Comparison of ENCODE assay signal across 16 cellular contexts in the genomic region with DNA sequence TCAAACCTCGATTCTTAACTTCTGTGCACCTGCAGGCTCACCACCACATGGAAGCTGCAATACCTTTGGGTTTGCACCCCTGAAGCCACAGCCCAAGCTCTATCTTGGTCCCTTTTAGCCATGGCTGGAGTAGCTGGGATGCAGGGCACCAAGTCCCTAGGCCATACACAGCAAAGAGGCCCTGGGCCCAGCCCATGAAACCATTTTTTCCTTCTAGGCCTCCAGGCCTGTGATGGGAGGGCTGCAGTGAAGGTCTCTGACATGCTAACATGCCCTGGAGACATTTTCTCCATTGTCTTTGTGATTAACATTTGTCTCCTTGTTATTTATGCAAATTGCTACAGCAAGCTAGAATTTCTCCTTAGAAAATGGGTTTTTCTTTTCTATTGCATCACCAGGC.
DNase-seq lines count a peak whose midpoint lies in the region; ATAC-seq and TF ChIP-seq lines count a peak whose summit lies in the region.
"Had no signal": no experiment of that assay in that cellular context is flagged by ENCODE, and none has a peak within 500 bp of the region (broad histone marks: within the 10 kb centered on the region; RNA-seq: fewer than 3 reads in every experiment).

No MANE protein-coding gene starts in this region.

- H4K91ac ChIP-seq in trophoblast cell (ENCODE audit: low read depth, low read length), result no peak overlapping the region

- POLR2A ChIA-PET in HEK293 (lab: Yijun Ruan, JAX), result no interaction called here

- ATAC-seq in SK-N-SH treated with all-trans-retinoic acid at 6 μM for 48 hours (peak; percentile 12), Right ventricle myocardium inferior (no peak)
- ATAC-seq: CD8-positive, alpha-beta T cell had no signal

- H3K23ac ChIP-seq in trophoblast cell (ENCODE audit: low read length), result no peak overlapping the region

- no peak overlapping the region for H2AK5ac ChIP-seq in trophoblast cell (ENCODE audit: low read length)

- no peak overlapping the region for H3K27ac ChIP-seq in HEK293 (ENCODE audit: extremely low read depth, low read depth, low read length)
- H3K27ac ChIP-seq in trophoblast cell (ENCODE audit: low read depth, low read length), result no peak overlapping the region
- H3K27ac ChIP-seq: BLaER1 treated with 17β-estradiol and CSF1 and Interleukin-3, amounts not matched to agents 10 nM and 100 nM; C4-2B had no signal

- no peak for TF ChIP-seq CTCF in HEK293 (tag by site-specific recombination; IDR thresholded peaks at IDR 0.05)

- H2BK5ac ChIP-seq in trophoblast cell (ENCODE audit: low read depth, low read length, poor library complexity), result no peak overlapping the region

- no peak overlapping the region for H3K9ac ChIP-seq in trophoblast cell (ENCODE audit: low read length)
- H3K9ac ChIP-seq: BLaER1 treated with 17β-estradiol and CSF1 and Interleukin-3, amounts not matched to agents 10 nM and 100 nM had no signal

- no peak overlapping the region for H2AFZ ChIP-seq in trophoblast cell (ENCODE audit: insufficient read depth, low read length, poor library complexity)

- no peaks in the 10 kb centered on the region for H3K4me1 ChIP-seq in HEK293 (ENCODE audit: control insufficient read depth, insufficient read depth, low read length)
- H3K4me1 ChIP-seq in trophoblast cell (ENCODE audit: control insufficient read depth in 1 of 2, insufficient read depth in 2 of 2, low read length in 2 of 2), result no peaks in the 10 kb centered on the region
- H3K4me1 ChIP-seq: BLaER1 treated with 17β-estradiol and CSF1 and Interleukin-3, amounts not matched to agents 10 nM and 100 nM; Caco-2 had no signal

- H3K14ac ChIP-seq in trophoblast cell (ENCODE audit: low read length), result no peak overlapping the region

- H3K9me3 ChIP-seq in HEK293 (ENCODE audit: control insufficient read depth, insufficient read depth, low read depth, low read length), result no peaks in the 10 kb centered on the region
- peaks cover 6% of the 10 kb centered on the region for H3K9me3 ChIP-seq in trophoblast cell (ENCODE audit: insufficient read depth, low read depth, low read length)
- H3K9me3 ChIP-seq: Caco-2 had no signal

- no peaks in the 10 kb centered on the region for H3K79me1 ChIP-seq in trophoblast cell (ENCODE audit: low read length)

- no peak overlapping the region for H3K4ac ChIP-seq in trophoblast cell (ENCODE audit: low read depth, low read length)

- H2BK120ac ChIP-seq in trophoblast cell (ENCODE audit: insufficient read depth, low read length, poor library complexity), result no peak overlapping the region

- H3K36me3 ChIP-seq in HEK293 (ENCODE audit: control insufficient read depth in 2 of 2, insufficient read depth in 1 of 2, low read length in 2 of 2), result no peaks in the 10 kb centered on the region
- H3K36me3 ChIP-seq in trophoblast cell (ENCODE audit: control insufficient read depth in 1 of 2, insufficient read depth in 2 of 2, low read length in 2 of 2), result no peaks in the 10 kb centered on the region
- H3K36me3 ChIP-seq: BLaER1 treated with 17β-estradiol and CSF1 and Interleukin-3, amounts not matched to agents 10 nM and 100 nM had no signal

- DNase-seq in trophoblast cell (no peak), NCI-H128 (lab: John Stamatoyannopoulos, UW; ENCODE audit: unreplicated experiment) (no peak), Right ventricle myocardium inferior (ENCODE audit: missing footprints) (no peak)
- no peak for DNase-seq in activated effector memory CD4-positive, alpha-beta T cell treated with anti-CD3 and anti-CD28 coated beads, Interleukin-2, amount 50 U/mL, for 16 hours
- DNase-seq: 8988T; AML-193; Caco-2; Calu3; CD4-positive, alpha-beta T cell; CD8-positive, alpha-beta T cell; DMS79 treated with DMSO at 0.1 percent for 48 hours; GF-D8 had no signal

- H3K4me3 ChIP-seq in HEK293 (ENCODE audit: low read depth, low read length), result no peak overlapping the region
- peak overlapping the region; percentile 44 for H3K4me3 ChIP-seq in trophoblast cell (ENCODE audit: low read depth, low read length)
- H3K4me3 ChIP-seq: BLaER1 treated with 17β-estradiol and CSF1 and Interleukin-3, amounts not matched to agents 10 nM and 100 nM had no signal

- H3K18ac ChIP-seq in trophoblast cell (ENCODE audit: low read length), result no peak overlapping the region

- no CpG with 5 or more reads among the region's 1 CpG for WGBS in trophoblast cell (ENCODE audit: extremely low coverage, insufficient coverage, insufficient read length)

- intact Hi-C loops in Right ventricle myocardium inferior (cut with DNase I), result no loop called here

- H3K27me3 ChIP-seq in trophoblast cell (ENCODE audit: insufficient read depth, low read length), result no peaks in the 10 kb centered on the region
- H3K27me3 ChIP-seq: BLaER1 treated with 17β-estradiol and CSF1 and Interleukin-3, amounts not matched to agents 10 nM and 100 nM had no signal

- H4K12ac ChIP-seq in trophoblast cell (ENCODE audit: low read depth, low read length), result no peak overlapping the region

- no peak overlapping the region for H2BK12ac ChIP-seq in trophoblast cell (ENCODE audit: low read length)

- H4K8ac ChIP-seq in trophoblast cell (ENCODE audit: low read depth, low read length), result no peak overlapping the region

- no peak overlapping the region for H3K4me2 ChIP-seq in trophoblast cell (ENCODE audit: low read length)
- H3K4me2 ChIP-seq: BLaER1 treated with 17β-estradiol and CSF1 and Interleukin-3, amounts not matched to agents 10 nM and 100 nM had no signal

- no peaks in the 10 kb centered on the region for H3K79me2 ChIP-seq in trophoblast cell (ENCODE audit: control insufficient read depth, insufficient read depth, low read length, poor library complexity)

- CTCF ChIA-PET in HEK293 (lab: Yijun Ruan, JAX), result no interaction called here

TF ChIP-seq in HEK293, 187 proteins besides CTCF, POLR2A, EP300 and RAD21:
- TF ChIP-seq, protein P1, sequence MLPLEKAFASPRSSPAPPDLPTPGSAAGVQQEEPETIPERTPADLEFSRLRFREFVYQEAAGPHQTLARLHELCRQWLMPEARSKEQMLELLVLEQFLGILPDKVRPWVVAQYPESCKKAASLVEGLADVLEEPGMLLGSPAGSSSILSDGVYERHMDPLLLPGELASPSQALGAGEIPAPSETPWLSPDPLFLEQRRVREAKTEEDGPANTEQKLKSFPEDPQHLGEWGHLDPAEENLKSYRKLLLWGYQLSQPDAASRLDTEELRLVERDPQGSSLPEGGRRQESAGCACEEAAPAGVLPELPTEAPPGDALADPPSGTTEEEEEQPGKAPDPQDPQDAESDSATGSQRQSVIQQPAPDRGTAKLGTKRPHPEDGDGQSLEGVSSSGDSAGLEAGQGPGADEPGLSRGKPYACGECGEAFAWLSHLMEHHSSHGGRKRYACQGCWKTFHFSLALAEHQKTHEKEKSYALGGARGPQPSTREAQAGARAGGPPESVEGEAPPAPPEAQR (tag by site-specific recombination; IDR thresholded peaks at IDR 0.05), result no peak
- peak; percentile 93 for TF ChIP-seq ZNF585B (tag by site-specific recombination; IDR thresholded peaks at IDR 0.05)

TF ChIP-seq in SK-N-SH treated with all-trans-retinoic acid at 6 μM for 48 hours, 23 proteins besides CTCF, POLR2A, EP300 and RAD21 (continues in another document):
- no peak for TF ChIP-seq ISL1 (CRISPR knock-in tag; IDR thresholded peaks at IDR 0.05)
- TF ChIP-seq ZNF565 (CRISPR knock-in tag; conservative IDR thresholded peaks at IDR 0.05; ENCODE audit: low read depth), result no peak
- TF ChIP-seq TOX (CRISPR knock-in tag; IDR thresholded peaks at IDR 0.05; ENCODE audit: borderline replicate concordance), result no peak
- no peak for TF ChIP-seq PATZ1 (CRISPR knock-in tag; IDR thresholded peaks at IDR 0.05; ENCODE audit: borderline replicate concordance)
- TF ChIP-seq ESRRG (CRISPR knock-in tag; IDR thresholded peaks at IDR 0.05), result no peak
- no peak for TF ChIP-seq SNAI2 (CRISPR knock-in tag; IDR thresholded peaks at IDR 0.05)
- no peak for TF ChIP-seq RARB (CRISPR knock-in tag; IDR thresholded peaks at IDR 0.05)
- no peak for TF ChIP-seq BACH2 (CRISPR knock-in tag; IDR thresholded peaks at IDR 0.05; ENCODE audit: borderline replicate concordance)
- no peak for TF ChIP-seq GLIS3 (CRISPR knock-in tag; IDR thresholded peaks at IDR 0.05)
- TF ChIP-seq TCF4 (CRISPR knock-in tag; IDR thresholded peaks at IDR 0.05; ENCODE audit: borderline replicate concordance), result no peak
- TF ChIP-seq ARNTL (CRISPR knock-in tag; IDR thresholded peaks at IDR 0.05; ENCODE audit: borderline replicate concordance, low read depth), result no peak
- no peak for TF ChIP-seq CSDC2 (CRISPR knock-in tag; IDR thresholded peaks at IDR 0.05)
- TF ChIP-seq ZNF8 (CRISPR knock-in tag; IDR thresholded peaks at IDR 0.05), result no peak
- no peak for TF ChIP-seq OSR1 (CRISPR knock-in tag; IDR thresholded peaks at IDR 0.05)
- TF ChIP-seq PPARA (CRISPR knock-in tag; IDR thresholded peaks at IDR 0.05; ENCODE audit: borderline replicate concordance), result no peak
- no peak for TF ChIP-seq ZC3H10 (CRISPR knock-in tag; IDR thresholded peaks at IDR 0.05)
- TF ChIP-seq, protein P2, sequence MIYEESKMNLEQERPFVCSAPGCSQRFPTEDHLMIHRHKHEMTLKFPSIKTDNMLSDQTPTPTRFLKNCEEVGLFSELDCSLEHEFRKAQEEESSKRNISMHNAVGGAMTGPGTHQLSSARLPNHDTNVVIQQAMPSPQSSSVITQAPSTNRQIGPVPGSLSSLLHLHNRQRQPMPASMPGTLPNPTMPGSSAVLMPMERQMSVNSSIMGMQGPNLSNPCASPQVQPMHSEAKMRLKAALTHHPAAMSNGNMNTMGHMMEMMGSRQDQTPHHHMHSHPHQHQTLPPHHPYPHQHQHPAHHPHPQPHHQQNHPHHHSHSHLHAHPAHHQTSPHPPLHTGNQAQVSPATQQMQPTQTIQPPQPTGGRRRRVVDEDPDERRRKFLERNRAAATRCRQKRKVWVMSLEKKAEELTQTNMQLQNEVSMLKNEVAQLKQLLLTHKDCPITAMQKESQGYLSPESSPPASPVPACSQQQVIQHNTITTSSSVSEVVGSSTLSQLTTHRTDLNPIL (CRISPR knock-in tag; IDR thresholded peaks at IDR 0.05; ENCODE audit: low read depth), result no peak
